Comparison of ENCODE assay signal across 1 cellular context in the genomic region with DNA sequence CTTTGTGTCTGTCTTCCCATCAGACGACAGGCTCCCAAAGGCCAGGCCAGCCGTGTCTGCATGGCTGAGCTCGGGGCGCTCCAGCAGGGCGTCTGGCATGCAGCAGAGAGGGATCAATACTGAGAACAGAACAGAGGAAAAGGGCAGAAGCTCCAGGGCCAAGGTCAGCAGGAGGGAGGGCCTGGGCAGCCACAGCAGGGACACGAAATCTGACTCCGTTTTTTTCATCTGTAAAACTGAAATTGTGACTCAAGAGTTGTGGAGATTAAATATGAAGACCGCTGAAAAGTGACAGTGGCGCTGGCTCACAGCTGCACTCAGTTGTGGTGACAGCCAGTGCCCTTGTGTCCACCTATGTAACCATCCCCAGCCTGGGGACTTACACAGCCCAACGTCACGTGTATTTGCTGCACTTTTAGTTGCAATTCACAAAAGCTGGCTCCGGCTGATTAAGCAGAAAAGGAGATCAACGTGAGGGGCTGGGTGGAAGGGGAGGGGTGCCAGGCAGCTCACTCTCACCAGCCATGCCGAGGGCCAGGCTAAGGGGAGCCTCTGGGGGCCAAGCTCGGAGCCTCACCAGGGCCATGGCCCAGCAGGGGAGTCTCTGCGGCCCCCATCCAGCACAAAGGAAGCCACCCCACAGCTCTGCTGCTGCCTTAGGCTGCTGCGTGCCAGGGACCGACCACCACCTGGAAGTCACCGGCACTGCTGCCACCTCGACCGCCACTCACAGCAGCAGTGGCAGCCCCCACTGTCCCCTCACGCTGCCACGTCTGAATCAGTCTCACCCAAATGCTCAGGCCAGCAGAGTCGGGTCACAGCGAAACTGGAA.
TF ChIP-seq lines count a peak whose summit lies in the region.

No MANE protein-coding gene starts in this region.

TF ChIP-seq in HepG2, 621 proteins besides CTCF, POLR2A, EP300 and RAD21 (continued from another document):
- no peak for TF ChIP-seq JARID2 (CRISPR knock-in tag; IDR thresholded peaks at IDR 0.05; ENCODE audit: insufficient replicate concordance)
- TF ChIP-seq REL (CRISPR knock-in tag; conservative IDR thresholded peaks at IDR 0.05): 0 out of 2 replicates have a peak, but pooled peaks have one; percentile 30
- TF ChIP-seq CBFB (CRISPR knock-in tag; IDR thresholded peaks at IDR 0.05): no peak
- peak; percentile 54 for TF ChIP-seq ZFX (CRISPR knock-in tag; IDR thresholded peaks at IDR 0.05; ENCODE audit: low read depth)
- no peak for TF ChIP-seq TGIF2 (CRISPR knock-in tag; IDR thresholded peaks at IDR 0.05)
- peak; percentile 6; the same call in 1 of the 2 replicates for TF ChIP-seq ZZZ3 (CRISPR knock-in tag; IDR thresholded peaks at IDR 0.05; ENCODE audit: borderline replicate concordance)
- TF ChIP-seq ESRRA (CRISPR knock-in tag; IDR thresholded peaks at IDR 0.05; ENCODE audit: low read depth): peak; percentile 79
- peak; percentile 73; the same call in 1 of the 2 replicates for TF ChIP-seq RXRA (CRISPR knock-in tag; IDR thresholded peaks at IDR 0.05)
- TF ChIP-seq ZNF709 (CRISPR knock-in tag; IDR thresholded peaks at IDR 0.05): 0 out of 2 replicates have a peak, but pooled peaks have one; percentile 40
- no peak for TF ChIP-seq KLF6 (CRISPR knock-in tag; IDR thresholded peaks at IDR 0.05)
- no peak for TF ChIP-seq ZNF510 (CRISPR knock-in tag; IDR thresholded peaks at IDR 0.05; ENCODE audit: low read depth)
- no peak for TF ChIP-seq GTF2F1 (IDR thresholded peaks at IDR 0.05; ENCODE audit: low read length)
- TF ChIP-seq SIX4 (CRISPR knock-in tag; IDR thresholded peaks at IDR 0.05): peak; percentile 71; the same call in 1 of the 2 replicates
- no peak for TF ChIP-seq ZNF792 (CRISPR knock-in tag; IDR thresholded peaks at IDR 0.05)
- TF ChIP-seq, protein P1, sequence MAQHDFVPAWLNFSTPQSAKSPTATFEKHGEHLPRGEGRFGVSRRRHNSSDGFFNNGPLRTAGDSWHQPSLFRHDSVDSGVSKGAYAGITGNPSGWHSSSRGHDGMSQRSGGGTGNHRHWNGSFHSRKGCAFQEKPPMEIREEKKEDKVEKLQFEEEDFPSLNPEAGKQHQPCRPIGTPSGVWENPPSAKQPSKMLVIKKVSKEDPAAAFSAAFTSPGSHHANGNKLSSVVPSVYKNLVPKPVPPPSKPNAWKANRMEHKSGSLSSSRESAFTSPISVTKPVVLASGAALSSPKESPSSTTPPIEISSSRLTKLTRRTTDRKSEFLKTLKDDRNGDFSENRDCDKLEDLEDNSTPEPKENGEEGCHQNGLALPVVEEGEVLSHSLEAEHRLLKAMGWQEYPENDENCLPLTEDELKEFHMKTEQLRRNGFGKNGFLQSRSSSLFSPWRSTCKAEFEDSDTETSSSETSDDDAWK (CRISPR knock-in tag; IDR thresholded peaks at IDR 0.05): no peak
- 0 out of 2 replicates have a peak, but pooled peaks have one; percentile 6 for TF ChIP-seq FOSL2 (CRISPR knock-in tag; IDR thresholded peaks at IDR 0.05)
- no peak for TF ChIP-seq ZFP62 (CRISPR knock-in tag; IDR thresholded peaks at IDR 0.05)
